In the genomic region with DNA sequence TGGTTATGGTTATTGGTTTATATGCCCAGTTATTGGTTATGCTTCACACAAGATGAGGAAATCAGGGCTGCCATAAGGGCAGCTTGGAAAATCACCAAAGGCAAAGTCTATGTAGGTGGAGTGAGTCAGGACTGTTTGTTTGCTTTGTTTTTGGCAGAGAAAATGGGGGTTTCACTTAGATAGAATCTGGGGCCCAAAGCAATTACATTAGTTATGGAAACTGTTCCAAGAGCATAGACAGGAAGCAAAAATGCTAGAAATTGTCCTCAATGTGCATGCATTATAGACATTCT, we compare ENCODE assay signal across 16 cellular contexts. TPM values are rescaled to one million over a fixed set of nuclear protein-coding genes. Genes with fewer than 3 reads are reported as not detected.
DNase-seq lines count a peak whose midpoint lies in the region; ATAC-seq and TF ChIP-seq lines count a peak whose summit lies in the region.
"Had no signal": no experiment of that assay in that cellular context is flagged by ENCODE, and none has a peak within 500 bp of the region (broad histone marks: within the 10 kb centered on the region; RNA-seq: fewer than 3 reads in every experiment).

No MANE protein-coding gene starts in this region.

- CTCF ChIA-PET in activated CD4-positive, alpha-beta T cell treated with anti-CD3 and anti-CD28 coated beads for 36 hours (lab: Charles Lee): interaction anchor here (0.6 to 5.4 kb wide), 3 partner anchors 25 to 70 kb away, joined by 4 to 48 read pairs (median 4); no protein-coding TSS in a partner anchor

- intact Hi-C loops in activated CD4-positive, alpha-beta T cell treated with anti-CD3 and anti-CD28 coated beads for 36 hours (cut with DNase I, micrococcal nuclease): no loop called here
- intact Hi-C loops in colonic mucosa (cut with DNase I) (loop anchor here (5.0 kb wide), 1 partner anchor 46 kb away; no protein-coding TSS in a partner anchor), psoas muscle (cut with DNase I) (loop anchor here (1.0 to 10.0 kb wide), 4 partner anchors 15 to 403 kb away; partner anchors contain the start of gene CD9 (in 1 of the 2)), posterior vena cava (cut with DNase I) (loop anchor here in 1 of 2 donors (10.0 kb wide), 1 partner anchor 133 kb away; no protein-coding TSS in a partner anchor)

- H3K27me3 ChIP-seq in colonic mucosa: no peaks in the 10 kb centered on the region
- no peaks in the 10 kb centered on the region for H3K27me3 ChIP-seq in psoas muscle (ENCODE audit: insufficient read depth in 3 of 3, low read length in 2 of 3)
- H3K27me3 ChIP-seq: adrenal gland had no signal

- H3K27ac Mint-ChIP-seq in activated CD4-positive, alpha-beta T cell treated with anti-CD3 and anti-CD28 coated beads for 36 hours: peak overlapping the region; percentile 82
- H3K27ac Mint-ChIP-seq: WTC11 had no signal

- no peak for ATAC-seq in activated CD4-positive, alpha-beta T cell treated with anti-CD3 and anti-CD28 coated beads for 36 hours
- ATAC-seq in psoas muscle (no peak), HG03039 (IDR thresholded peaks at IDR 0.05; ENCODE audit: unreplicated experiment) (no peak)
- ATAC-seq: Right ventricle myocardium inferior, WTC11 had no signal

- H3K9me3 ChIP-seq in colonic mucosa (no peaks in the 10 kb centered on the region), psoas muscle (no peaks in the 10 kb centered on the region)
- H3K9me3 ChIP-seq: adrenal gland had no signal

- H3K4me1 Mint-ChIP-seq in activated CD4-positive, alpha-beta T cell treated with anti-CD3 and anti-CD28 coated beads for 36 hours: peaks cover 73% of the 10 kb centered on the region

- no peak for TF ChIP-seq POLR2A in NB4 (IDR thresholded peaks at IDR 0.05; ENCODE audit: extremely low read depth, insufficient read length)

- H3K27me3 Mint-ChIP-seq in activated CD4-positive, alpha-beta T cell treated with anti-CD3 and anti-CD28 coated beads for 36 hours: no peaks in the 10 kb centered on the region

- peak overlapping the region; percentile 91 for H3K4me3 Mint-ChIP-seq in activated CD4-positive, alpha-beta T cell treated with anti-CD3 and anti-CD28 coated beads for 36 hours
- H3K4me3 Mint-ChIP-seq: WTC11 had no signal

- H3K4me3 ChIP-seq in NB4 (ENCODE audit: low read depth, low read length): peak overlapping the region; percentile 84
- H3K4me3 ChIP-seq in colonic mucosa: no peak overlapping the region
- H3K4me3 ChIP-seq in psoas muscle: no peak overlapping the region
- H3K4me3 ChIP-seq: adrenal gland had no signal

- H3K27ac ChIP-seq in colonic mucosa (peak overlapping the region; percentile 13), psoas muscle (peak overlapping the region; percentile 95)
- H3K27ac ChIP-seq: KMS-11 had no signal

- DNase-seq in activated CD4-positive, alpha-beta T cell treated with anti-CD3 and anti-CD28 coated beads for 36 hours: no peak
- no peak for DNase-seq in activated CD4-positive, alpha-beta T cell treated with anti-CD3 and anti-CD28 coated beads for 48 hours
- DNase-seq in NB4 (ENCODE audit: low read depth) (no peak), colonic mucosa (no peak), psoas muscle (no peak), posterior vena cava (ENCODE audit: low spot score) (no peak), epidermal melanocyte (ENCODE audit: insufficient read length, low spot score) (no peak)
- DNase-seq: adrenal gland; effector CD4-positive, alpha-beta T cell; hippocampal formation; NCI-H446 had no signal

- no peaks in the 10 kb centered on the region for H3K9me3 Mint-ChIP-seq in activated CD4-positive, alpha-beta T cell treated with anti-CD3 and anti-CD28 coated beads for 36 hours (ENCODE audit: low read depth)
- H3K9me3 Mint-ChIP-seq: WTC11 had no signal

- TF ChIP-seq CTCF in NB4 (IDR thresholded peaks at IDR 0.05; ENCODE audit: low read depth, low read length) (no peak), colonic mucosa (IDR thresholded peaks at IDR 0.05) (no peak), psoas muscle (IDR thresholded peaks at IDR 0.05) (no peak)

- POLR2A ChIA-PET in activated CD4-positive, alpha-beta T cell treated with anti-CD3 and anti-CD28 coated beads for 36 hours (lab: Charles Lee): interaction anchor here (1.0 to 4.4 kb wide), 3 partner anchors 43 to 71 kb away, joined by 3 to 45 read pairs (median 4); partner anchors contain the start of gene GAPDH

- H3K36me3 ChIP-seq in colonic mucosa (no peaks in the 10 kb centered on the region), psoas muscle (ENCODE audit: insufficient read depth in 1 of 2, low read depth in 1 of 2) (peaks cover 2 to 33% of the 10 kb centered on the region in 2 donors)

- H3K4me1 ChIP-seq in colonic mucosa (peaks cover 14% of the 10 kb centered on the region), psoas muscle (peaks cover 22% of the 10 kb centered on the region)

- peaks cover 61% of the 10 kb centered on the region for H3K36me3 Mint-ChIP-seq in activated CD4-positive, alpha-beta T cell treated with anti-CD3 and anti-CD28 coated beads for 36 hours (ENCODE audit: low read depth)

- H3K9ac ChIP-seq in colonic mucosa (ENCODE audit: low read depth in 2 of 2, low read length in 2 of 2): no peak overlapping the region
- H3K9ac ChIP-seq: KMS-11 had no signal

RNA-seq across cellular contexts. Expression of gene VAMP1, which starts 2.2 kb away (rescaled TPM):
- 10 to 100 TPM; 34.5 to 52.3 TPM for total RNA-seq in activated CD4-positive, alpha-beta T cell treated with anti-CD3 and anti-CD28 coated beads for 36 hours
- 1 to 10 TPM; 3.9 to 4.1 TPM for total RNA-seq in colonic mucosa
- total RNA-seq in psoas muscle: 1 to 10 TPM; 1.5 to 6.2 (median 3.2) TPM
- 10 to 100 TPM in 1 of 3 donors, 1 to 10 TPM in 2; 1.9 to 16.9 (median 2.1) TPM for polyA plus RNA-seq in psoas muscle
- 10 to 100 TPM in 1 of 2 donors, 1 to 10 TPM in 1; 6.2 to 11.1 TPM for total RNA-seq in posterior vena cava

RNA-seq across cellular contexts. Expression of gene TAPBPL, which starts 16.4 kb away (rescaled TPM):
- total RNA-seq in activated CD4-positive, alpha-beta T cell treated with anti-CD3 and anti-CD28 coated beads for 36 hours: 10 to 100 TPM; 27.4 to 40.8 TPM
- total RNA-seq in colonic mucosa (10 to 100 TPM; 44.9 to 57.8 TPM), psoas muscle (10 to 100 TPM in 1 of 4 donors, 1 to 10 TPM in 3; 6.4 to 11.3 (median 8.4) TPM), posterior vena cava (10 to 100 TPM; 15.3 to 20.6 TPM)
- 1 to 10 TPM; 4.6 to 8.4 (median 4.9) TPM for polyA plus RNA-seq in psoas muscle

RNA-seq across cellular contexts. Expression of gene CD27, which starts 23.5 kb away (rescaled TPM):
- total RNA-seq in activated CD4-positive, alpha-beta T cell treated with anti-CD3 and anti-CD28 coated beads for 36 hours: 100 to 1,000 TPM in 1 of 2 experiments, 10 to 100 TPM in 1; 85.4 to 116 TPM
- total RNA-seq in colonic mucosa: 1 to 10 TPM; 1.9 to 2.4 TPM
- under 1 TPM in 2 of 4 donors, not detected in 2; 0.28 to 0.29 TPM for total RNA-seq in psoas muscle
- under 1 TPM in 1 of 3 donors, not detected in 2; 0.10 TPM for polyA plus RNA-seq in psoas muscle
- total RNA-seq in posterior vena cava: under 1 TPM; 0.42 to 0.43 TPM
- total RNA-seq: renal cortical epithelial cell, Right ventricle myocardium inferior had no signal

RNA-seq across cellular contexts. Expression of gene MRPL51, which starts 24.8 kb away (rescaled TPM):
- total RNA-seq in activated CD4-positive, alpha-beta T cell treated with anti-CD3 and anti-CD28 coated beads for 36 hours: 100 to 1,000 TPM; 232 to 275 TPM
- 100 to 1,000 TPM; 132 to 220 TPM for total RNA-seq in colonic mucosa
- total RNA-seq in psoas muscle: 100 to 1,000 TPM; 202 to 250 (median 227) TPM
- polyA plus RNA-seq in psoas muscle: 100 to 1,000 TPM; 153 to 217 (median 180) TPM
- 100 to 1,000 TPM in 1 of 2 donors, 10 to 100 TPM in 1; 90.1 to 102 TPM for total RNA-seq in posterior vena cava

RNA-seq across cellular contexts. Expression of gene NCAPD2, which starts 25.7 kb away (rescaled TPM):
- 100 to 1,000 TPM; 199 to 210 TPM for total RNA-seq in activated CD4-positive, alpha-beta T cell treated with anti-CD3 and anti-CD28 coated beads for 36 hours
- 10 to 100 TPM; 35.9 to 94.1 TPM for total RNA-seq in colonic mucosa
- 10 to 100 TPM; 10.1 to 13.4 (median 11.2) TPM for total RNA-seq in psoas muscle
- polyA plus RNA-seq in psoas muscle: 1 to 10 TPM; 3.9 to 9.5 (median 5.9) TPM
- total RNA-seq in posterior vena cava: 10 to 100 TPM; 14.4 to 16.3 TPM

Comparison
In these comparisons a context has a peak if more than half of its experiments do, and no peak if none do; other contexts are left out.
1. RNA of gene CD27, which starts 23.5 kb away (total RNA-seq): 85.4 to 116 TPM in activated CD4-positive, alpha-beta T cell treated with anti-CD3 and anti-CD28 coated beads for 36 hours; 1.9 to 2.4 TPM in colonic mucosa, 0.42 to 0.43 TPM in posterior vena cava and 0.28 to 0.29 TPM in psoas muscle; every median in the first group is over 10 times any median in the second.
2. intact Hi-C loops: an anchor here in colonic mucosa (5.0 kb wide) and psoas muscle (1.0 to 10.0 kb wide); none called in activated CD4-positive, alpha-beta T cell treated with anti-CD3 and anti-CD28 coated beads for 36 hours.